1 cellular context compared by ENCODE assay signal in the genomic region with DNA sequence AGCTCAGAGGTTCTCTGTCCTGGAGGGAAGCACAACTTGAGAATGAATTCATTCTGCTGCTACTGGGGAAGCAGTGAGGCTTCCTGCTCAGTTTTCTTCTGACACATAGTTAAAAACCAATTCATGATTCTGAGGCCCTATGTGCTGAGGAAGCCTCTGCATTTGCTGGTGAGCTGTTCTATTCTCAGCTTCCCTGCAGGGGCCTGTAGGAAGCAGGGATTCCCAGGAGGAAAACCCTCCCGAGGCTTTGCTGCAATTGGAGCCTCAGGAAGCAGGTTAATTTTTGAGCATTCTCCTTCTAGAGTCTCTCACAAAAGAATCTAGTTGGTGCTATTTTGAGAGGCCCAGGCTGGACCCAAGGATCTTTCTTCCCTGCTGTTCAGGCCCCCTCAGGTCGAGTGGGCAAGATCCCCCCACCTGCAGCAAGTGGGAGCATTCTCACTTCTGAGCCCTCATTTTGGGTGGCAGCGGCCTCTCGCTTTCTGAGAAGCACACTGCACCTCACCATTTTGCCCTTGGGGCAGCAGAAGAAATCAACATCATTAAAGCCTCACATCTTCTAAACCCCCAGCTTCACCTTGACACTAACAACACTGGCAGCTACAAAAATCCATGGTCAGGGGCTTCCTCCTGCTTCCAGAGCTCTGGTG.
TF ChIP-seq lines count a peak whose summit lies in the region.

No MANE protein-coding gene starts in this region.

TF ChIP-seq in IMR-90, 13 proteins besides CTCF, POLR2A, EP300 and RAD21 (continued from another document):
- TF ChIP-seq, protein P1, sequence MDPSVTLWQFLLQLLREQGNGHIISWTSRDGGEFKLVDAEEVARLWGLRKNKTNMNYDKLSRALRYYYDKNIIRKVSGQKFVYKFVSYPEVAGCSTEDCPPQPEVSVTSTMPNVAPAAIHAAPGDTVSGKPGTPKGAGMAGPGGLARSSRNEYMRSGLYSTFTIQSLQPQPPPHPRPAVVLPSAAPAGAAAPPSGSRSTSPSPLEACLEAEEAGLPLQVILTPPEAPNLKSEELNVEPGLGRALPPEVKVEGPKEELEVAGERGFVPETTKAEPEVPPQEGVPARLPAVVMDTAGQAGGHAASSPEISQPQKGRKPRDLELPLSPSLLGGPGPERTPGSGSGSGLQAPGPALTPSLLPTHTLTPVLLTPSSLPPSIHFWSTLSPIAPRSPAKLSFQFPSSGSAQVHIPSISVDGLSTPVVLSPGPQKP (IDR thresholded peaks at IDR 0.05; ENCODE audit: borderline replicate concordance, low read depth, low read length) = no peak
- TF ChIP-seq RCOR1 (IDR thresholded peaks at IDR 0.05; ENCODE audit: insufficient replicate concordance, low read length) = no peak
